In genomic region chr20:5825136-5825719, GRCh38 we compare ENCODE assay signal across 32 cellular contexts.
DNase-seq lines count a peak whose midpoint lies in the region; ATAC-seq and TF ChIP-seq lines count a peak whose summit lies in the region.
"Had no signal": no experiment of that assay in that cellular context is flagged by ENCODE, and none has a peak within 500 bp of the region (broad histone marks: within the 10 kb centered on the region; RNA-seq: fewer than 3 reads in every experiment).

No MANE protein-coding gene starts in this region.

- no peak for TF ChIP-seq CTCF in mucosa of descending colon (IDR thresholded peaks at IDR 0.05)

- H3K9me3 ChIP-seq in HUES48 (ENCODE audit: control insufficient read depth, insufficient read depth, low read length), result no peaks in the 10 kb centered on the region
- H3K9me3 ChIP-seq in mucosa of descending colon, result no peaks in the 10 kb centered on the region
- H3K9me3 ChIP-seq: colonic mucosa, upper lobe of left lung had no signal

- DNase-seq in G401 (ENCODE audit: low spot score) (peak; percentile 85), iPS-NIHi11 (ENCODE audit: low spot score) (peak; percentile 48), NCI-H345 (lab: John Stamatoyannopoulos, UW) (no peak), mucosa of descending colon (no peak)
- DNase-seq: activated CD4-positive, alpha-beta T cell treated with anti-CD3 and anti-CD28 coated beads for 1 hour; activated CD8-positive, alpha-beta memory T cell treated with anti-CD3 and anti-CD28 coated beads, Interleukin-2, amount 50 U/mL, for 48 hours; activated CD8-positive, alpha-beta T cell treated with anti-CD3 and anti-CD28 coated beads for 36 hours; activated naive CD4-positive, alpha-beta T cell treated with anti-CD3 and anti-CD28 coated beads for 36 hours; Calu3; colonic mucosa; DMS79; effector CD4-positive, alpha-beta T cell; GDM1; islet precursor cell; naive B cell; NCI-H1092; NCI-H187; NCI-H2171; NCI-H524; NK-92 treated with Interleukin-12 subunit alpha and Interleukin-12 subunit beta, amount 100 ng/mL, for 24 hours; stimulated activated CD4-positive, alpha-beta T cell treated with anti-CD3 and anti-CD28 coated beads, Interleukin-15, amount 100 ng/mL, for 24 hours; upper lobe of left lung had no signal

- H3K9me3 Mint-ChIP-seq in activated T-helper 17 cell treated with anti-CD3 and anti-CD28 coated beads, Interleukin-2, amount 50 U/mL, for 72 hours, result no peaks in the 10 kb centered on the region
- H3K9me3 Mint-ChIP-seq: activated CD8-positive, alpha-beta T cell treated with anti-CD3 and anti-CD28 coated beads for 36 hours; activated naive CD4-positive, alpha-beta T cell treated with anti-CD3 and anti-CD28 coated beads for 36 hours; activated T-helper 1 cell treated with anti-CD3 and anti-CD28 coated beads, Interleukin-12 subunit alpha, Interleukin-12 subunit beta, Interleukin-2, Interleukin-4 antibody, amounts not matched to agents 30 ng/mL and 10 ng/mL and 1 ng/mL, durations not matched to agents 14 hours and 24 hours and 36 hours; CD14-positive monocyte; mesothelial cell of epicardium; naive B cell; stimulated activated memory B cell treated with anti-CD40 and anti-IgM and Interleukin-4, amounts not matched to agents 10 μg/mL and 1 μg/mL and 100 μg/mL, for 72 hours; T-helper 1 cell treated with Interleukin-12 subunit alpha and Interleukin-12 subunit beta and Interleukin-4 antibody, amounts not matched to agents 30 μg/mL and 1 μg/mL, for 36 hours had no signal

- no peaks in the 10 kb centered on the region for H3K27me3 ChIP-seq in HUES48 (ENCODE audit: control insufficient read depth, insufficient read depth, low read length)
- H3K27me3 ChIP-seq: colonic mucosa, upper lobe of left lung had no signal

- H3K9ac ChIP-seq in HUES48 (ENCODE audit: low read depth, low read length), result no peak overlapping the region

- H3K36me3 Mint-ChIP-seq in activated T-helper 17 cell treated with anti-CD3 and anti-CD28 coated beads, Interleukin-2, amount 50 U/mL, for 72 hours (ENCODE audit: low read depth), result peaks cover 8% of the 10 kb centered on the region
- H3K36me3 Mint-ChIP-seq: mesothelial cell of epicardium had no signal

- peak overlapping the region; percentile 38 for H3K27ac Mint-ChIP-seq in activated T-helper 17 cell treated with anti-CD3 and anti-CD28 coated beads, Interleukin-2, amount 50 U/mL, for 72 hours
- H3K27ac Mint-ChIP-seq: activated CD8-positive, alpha-beta T cell treated with anti-CD3 and anti-CD28 coated beads for 36 hours; activated naive CD4-positive, alpha-beta T cell treated with anti-CD3 and anti-CD28 coated beads for 36 hours; activated T-helper 1 cell treated with anti-CD3 and anti-CD28 coated beads, Interleukin-12 subunit alpha, Interleukin-12 subunit beta, Interleukin-2, Interleukin-4 antibody, amounts not matched to agents 30 ng/mL and 10 ng/mL and 1 ng/mL, durations not matched to agents 14 hours and 24 hours and 36 hours; CD14-positive monocyte; mesothelial cell of epicardium; naive B cell; progenitor cell of endocrine pancreas; stimulated activated memory B cell treated with anti-CD40 and anti-IgM and Interleukin-4, amounts not matched to agents 10 μg/mL and 1 μg/mL and 100 μg/mL, for 72 hours; T-helper 1 cell treated with Interleukin-12 subunit alpha and Interleukin-12 subunit beta and Interleukin-4 antibody, amounts not matched to agents 30 μg/mL and 1 μg/mL, for 36 hours had no signal

- peaks cover 8% of the 10 kb centered on the region for H3K4me1 Mint-ChIP-seq in activated T-helper 17 cell treated with anti-CD3 and anti-CD28 coated beads, Interleukin-2, amount 50 U/mL, for 72 hours

- H3K27ac ChIP-seq in HUES48 (ENCODE audit: low read depth, low read length), result peak overlapping the region; percentile 11
- H3K27ac ChIP-seq: colonic mucosa, SK-N-MC, upper lobe of left lung had no signal

- H3K36me3 ChIP-seq in HUES48 (ENCODE audit: control insufficient read depth, insufficient read depth, low read length), result no peaks in the 10 kb centered on the region
- no peaks in the 10 kb centered on the region for H3K36me3 ChIP-seq in mucosa of descending colon (ENCODE audit: low read depth)
- H3K36me3 ChIP-seq: colonic mucosa, upper lobe of left lung had no signal

- no peak for ATAC-seq in activated T-helper 17 cell treated with anti-CD3 and anti-CD28 coated beads, Interleukin-2, amount 50 U/mL, for 72 hours (replicated peaks)
- no peak for ATAC-seq in mucosa of descending colon
- ATAC-seq in GM21390 (IDR thresholded peaks at IDR 0.05; ENCODE audit: unreplicated experiment), result no peak
- ATAC-seq: activated CD8-positive, alpha-beta T cell treated with anti-CD3 and anti-CD28 coated beads for 36 hours; stimulated activated memory B cell treated with anti-CD40 and anti-IgM and Interleukin-4, amounts not matched to agents 10 μg/mL and 1 μg/mL and 100 μg/mL, for 72 hours had no signal

- intact Hi-C loops in mucosa of descending colon (cut with DNase I, micrococcal nuclease), result no loop called here

- H3K4me3 ChIP-seq in HUES48 (ENCODE audit: low read depth, low read length) (no peak overlapping the region), mucosa of descending colon (no peak overlapping the region)
- H3K4me3 ChIP-seq: colonic mucosa, SK-N-MC, upper lobe of left lung had no signal

- H3K4me3 Mint-ChIP-seq in activated T-helper 17 cell treated with anti-CD3 and anti-CD28 coated beads, Interleukin-2, amount 50 U/mL, for 72 hours, result no peak overlapping the region
- H3K4me3 Mint-ChIP-seq: activated CD8-positive, alpha-beta T cell treated with anti-CD3 and anti-CD28 coated beads for 36 hours; activated naive CD4-positive, alpha-beta T cell treated with anti-CD3 and anti-CD28 coated beads for 36 hours; activated T-helper 1 cell treated with anti-CD3 and anti-CD28 coated beads, Interleukin-12 subunit alpha, Interleukin-12 subunit beta, Interleukin-2, Interleukin-4 antibody, amounts not matched to agents 30 ng/mL and 10 ng/mL and 1 ng/mL, durations not matched to agents 14 hours and 24 hours and 36 hours; CD14-positive monocyte; mesothelial cell of epicardium; naive B cell; stimulated activated memory B cell treated with anti-CD40 and anti-IgM and Interleukin-4, amounts not matched to agents 10 μg/mL and 1 μg/mL and 100 μg/mL, for 72 hours; T-helper 1 cell treated with Interleukin-12 subunit alpha and Interleukin-12 subunit beta and Interleukin-4 antibody, amounts not matched to agents 30 μg/mL and 1 μg/mL, for 36 hours had no signal

- H3K4me1 ChIP-seq in HUES48 (ENCODE audit: control insufficient read depth, insufficient read depth, low read length) (peaks cover 21% of the 10 kb centered on the region), mucosa of descending colon (ENCODE audit: low read depth) (no peaks in the 10 kb centered on the region)
- H3K4me1 ChIP-seq: colonic mucosa had no signal

- H3K27me3 Mint-ChIP-seq in activated T-helper 17 cell treated with anti-CD3 and anti-CD28 coated beads, Interleukin-2, amount 50 U/mL, for 72 hours, result no peaks in the 10 kb centered on the region
- H3K27me3 Mint-ChIP-seq: activated CD8-positive, alpha-beta T cell treated with anti-CD3 and anti-CD28 coated beads for 36 hours; naive B cell; progenitor cell of endocrine pancreas; stimulated activated memory B cell treated with anti-CD40 and anti-IgM and Interleukin-4, amounts not matched to agents 10 μg/mL and 1 μg/mL and 100 μg/mL, for 72 hours had no signal

- in situ Hi-C loops in G401 (cut with HindIII; ENCODE audit: low sequenced_read_pairs), result no loop called here

Comparison
In these comparisons a context has a peak if more than half of its experiments do, and no peak if none do; other contexts are left out.
1. DNase-seq: peak in G401 (single experiment) and iPS-NIHi11 (single experiment); none in NCI-H345 (single experiment) and mucosa of descending colon (0 of 3).